Comparison of ENCODE assay signal across 22 cellular contexts in the genomic region with DNA sequence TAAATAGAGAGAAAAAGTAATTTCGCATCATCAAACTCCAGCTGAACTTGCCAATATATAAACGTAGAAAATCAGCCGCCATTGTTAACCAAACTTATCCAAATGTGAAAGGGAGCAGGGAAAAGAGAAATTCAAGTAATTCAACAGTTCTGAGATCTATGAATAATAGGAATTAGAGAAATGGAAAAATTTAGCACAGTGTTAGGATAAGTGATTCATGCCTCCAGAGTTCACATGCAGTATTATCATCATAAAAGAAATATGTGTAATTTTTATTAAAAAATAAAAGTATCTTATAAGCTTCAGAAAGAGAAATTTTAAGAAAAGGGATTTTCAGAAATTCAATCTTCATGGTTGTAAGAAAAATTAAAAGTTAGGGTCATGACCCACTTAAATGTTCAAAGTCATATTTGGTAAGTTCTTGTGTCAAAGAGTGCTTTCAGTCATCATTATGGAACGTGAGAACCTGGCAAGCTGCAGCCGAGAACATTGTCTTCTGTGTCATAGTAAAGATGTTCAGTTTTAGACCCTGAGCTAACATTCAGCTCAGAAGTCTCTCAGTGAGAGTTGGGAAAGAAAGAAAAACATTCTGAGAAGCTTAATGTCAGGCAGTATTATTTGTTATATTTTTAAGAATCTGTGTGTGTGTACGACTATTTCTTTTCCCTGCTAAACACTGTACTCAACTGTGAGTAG.
DNase-seq lines count a peak whose midpoint lies in the region; ATAC-seq and TF ChIP-seq lines count a peak whose summit lies in the region.
"Had no signal": no experiment of that assay in that cellular context is flagged by ENCODE, and none has a peak within 500 bp of the region (broad histone marks: within the 10 kb centered on the region; RNA-seq: fewer than 3 reads in every experiment).

No MANE protein-coding gene starts in this region.

- H3K9me3 ChIP-seq in skeletal muscle satellite cell (replicated peaks; ENCODE audit: low read length), result no peaks in the 10 kb centered on the region
- H3K9me3 ChIP-seq: heart right ventricle, suprapubic skin had no signal

- DNase-seq in EL (peak; percentile 23), astrocyte of the hippocampus (ENCODE audit: low read depth, low spot score) (peak; percentile 6), fibroblast of villous mesenchyme (ENCODE audit: low read depth) (peak; percentile 5), SIG-M5 treated with dmso at 0.1 percent for 504 hours (lab: John Stamatoyannopoulos, UW; ENCODE audit: unreplicated experiment) (no peak), iPS-NIHi11 (ENCODE audit: low spot score) (no peak)
- DNase-seq: activated CD4-positive, alpha-beta T cell treated with anti-CD3 and anti-CD28 coated beads, Interleukin-2, amount 10 ng/mL, durations not matched to agents 24 days and 14 days; CD4-positive, CD25-positive, alpha-beta regulatory T cell; DMS 273 treated with DMSO at 0.1 percent for 48 hours; effector CD8-positive, alpha-beta T cell; GDM1; heart right ventricle; KBM-7; NCI-H187; NCI-H2227 treated with DMSO at 0.1 percent for 48 hours; occipital lobe; OCI-M1 had no signal

- no peak overlapping the region for H3K4me3 ChIP-seq in fibroblast of villous mesenchyme (ENCODE audit: low read depth, low read length)
- peak overlapping the region; percentile 55 for H3K4me3 ChIP-seq in skeletal muscle satellite cell (ENCODE audit: low read length)
- H3K4me3 ChIP-seq: GM12878, GM23338, heart right ventricle, suprapubic skin had no signal

- peaks cover 28% of the 10 kb centered on the region for H3K4me1 ChIP-seq in skeletal muscle satellite cell (ENCODE audit: control insufficient read depth, insufficient read depth, low read length)
- H3K4me1 ChIP-seq: suprapubic skin had no signal

- H3K9ac ChIP-seq in skeletal muscle satellite cell (ENCODE audit: low read depth, low read length), result peak overlapping the region; percentile 83

- H3K36me3 ChIP-seq in skeletal muscle satellite cell (ENCODE audit: insufficient read depth, low read length), result no peaks in the 10 kb centered on the region
- H3K36me3 ChIP-seq: heart right ventricle, suprapubic skin had no signal

- H3K27me3 ChIP-seq in skeletal muscle satellite cell (ENCODE audit: control insufficient read depth, insufficient read depth, low read length), result no peaks in the 10 kb centered on the region
- H3K27me3 ChIP-seq: heart right ventricle, suprapubic skin had no signal

- peak overlapping the region; percentile 76 for H3K4me2 ChIP-seq in skeletal muscle satellite cell (ENCODE audit: low read length)
- H3K4me2 ChIP-seq: GM23338 had no signal

- ATAC-seq in GM21529 (IDR thresholded peaks at IDR 0.05; ENCODE audit: unreplicated experiment) (no peak), HG02973 (IDR thresholded peaks at IDR 0.05; ENCODE audit: unreplicated experiment) (no peak)
- ATAC-seq: GM12878, GM23338 had no signal

- no peak for TF ChIP-seq CTCF in fibroblast of villous mesenchyme (IDR thresholded peaks at IDR 0.05; ENCODE audit: insufficient read depth, low read depth, low read length)

Comparison
In these comparisons a context has a peak if more than half of its experiments do, and no peak if none do; other contexts are left out.
1. DNase-seq: peak in EL (single experiment), astrocyte of the hippocampus (single experiment) and fibroblast of villous mesenchyme (single experiment); none in SIG-M5 treated with dmso at 0.1 percent for 504 hours (single experiment) and iPS-NIHi11 (single experiment).